Comparison of ENCODE assay signal across 23 cellular contexts in the genomic region with DNA sequence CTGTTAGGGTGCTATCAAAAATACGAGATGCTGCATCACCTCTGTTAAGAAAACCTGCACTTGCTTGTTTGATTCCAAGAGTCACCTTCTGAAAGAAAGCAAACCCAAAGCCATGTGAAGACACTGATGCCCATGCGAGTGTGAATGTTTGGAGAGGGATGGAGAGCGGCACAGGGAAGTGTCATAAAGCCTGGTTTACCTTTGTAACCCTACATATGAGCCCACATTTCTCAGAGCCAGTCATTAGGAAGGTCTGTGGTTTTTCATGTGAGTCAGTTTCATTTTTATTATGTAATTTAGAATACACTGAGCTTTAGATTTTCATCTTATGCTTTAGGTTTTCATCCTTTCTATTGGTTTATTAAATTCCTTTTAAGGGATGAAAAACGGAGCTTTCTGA.
DNase-seq lines count a peak whose midpoint lies in the region; ATAC-seq, FAIRE-seq and TF ChIP-seq lines count a peak whose summit lies in the region.
"Had no signal": no experiment of that assay in that cellular context is flagged by ENCODE, and none has a peak within 500 bp of the region (broad histone marks: within the 10 kb centered on the region; RNA-seq: fewer than 3 reads in every experiment).

No MANE protein-coding gene starts in this region.

- peaks cover 0 to 4% of the 10 kb centered on the region in 2 donors for H3K9me3 Mint-ChIP-seq in stimulated activated naive CD8-positive, alpha-beta T cell treated with anti-CD3 and anti-CD28 coated beads, Interleukin-15, amount 100 ng/mL, for 72 hours
- H3K9me3 Mint-ChIP-seq: neural progenitor cell; stimulated activated memory B cell treated with anti-CD40 and anti-IgM and Interleukin-4, amounts not matched to agents 10 μg/mL and 1 μg/mL and 100 μg/mL, for 72 hours; type B pancreatic cell had no signal

- 9% methylated on average over 4 of the region's 4 CpGs for WGBS in GM12878 (ENCODE audit: insufficient coverage, insufficient replicate concordance, low lambda C conversion rate, missing lambda C conversion rate)

- no peak overlapping the region for H2AFZ ChIP-seq in GM12878 (ENCODE audit: control insufficient read depth, low read depth, low read length)
- H2AFZ ChIP-seq: neural progenitor cell had no signal

- TF ChIP-seq EP300 in GM12878 (IDR thresholded peaks at IDR 0.05; ENCODE audit: borderline replicate concordance in 1 of 2, control insufficient read depth in 1 of 2, low read depth in 2 of 2, low read length in 2 of 2) = no peak

- H3K9me3 ChIP-seq in GM12878 (replicated peaks; ENCODE audit: control insufficient read depth, insufficient read depth, low read length) = no peaks in the 10 kb centered on the region
- H3K9me3 ChIP-seq: breast epithelium, esophagus muscularis mucosa had no signal

- peak; percentile 47 for FAIRE-seq in GM12878 (lab: Jason Lieb, UNC)

- H3K79me2 ChIP-seq in GM12878 (ENCODE audit: control insufficient read depth, insufficient read depth, low read length) = no peaks in the 10 kb centered on the region

- no peaks in the 10 kb centered on the region for H3K36me3 ChIP-seq in GM12878 (ENCODE audit: control insufficient read depth in 2 of 2, insufficient read depth in 2 of 2, low read length in 1 of 2)
- H3K36me3 ChIP-seq: breast epithelium, esophagus muscularis mucosa, neural progenitor cell, WERI-Rb-1 had no signal

- H4K20me1 ChIP-seq in GM12878 (ENCODE audit: control insufficient read depth, insufficient read depth) = no peaks in the 10 kb centered on the region

- no TSS peak for BruUV-seq in GM12878 (replicated peaks; lab: Mats Ljungman, UMichigan)

- H3K27me3 ChIP-seq in GM12878 (replicated peaks in 1 of 2; ENCODE audit: control insufficient read depth in 2 of 2, insufficient read depth in 2 of 2, low read length in 1 of 2) = no peaks in the 10 kb centered on the region
- H3K27me3 ChIP-seq: breast epithelium, esophagus muscularis mucosa, neural progenitor cell had no signal

- no peaks in the 10 kb centered on the region for H3K27me3 Mint-ChIP-seq in stimulated activated naive CD8-positive, alpha-beta T cell treated with anti-CD3 and anti-CD28 coated beads, Interleukin-15, amount 100 ng/mL, for 72 hours
- H3K27me3 Mint-ChIP-seq: activated CD4-positive, alpha-beta memory T cell treated with anti-CD3 and anti-CD28 coated beads, Interleukin-2, amount 10 ng/mL, durations not matched to agents 7 days and 5 days; activated naive CD8-positive, alpha-beta T cell; memory B cell; stimulated activated memory B cell treated with anti-CD40 and anti-IgM and Interleukin-4, amounts not matched to agents 10 μg/mL and 1 μg/mL and 100 μg/mL, for 72 hours had no signal

- H3K9ac ChIP-seq in GM12878 (ENCODE audit: control insufficient read depth, insufficient read depth, low read length) = no peak overlapping the region
- H3K9ac ChIP-seq: neural progenitor cell had no signal

- no peak for TF ChIP-seq CTCF in GM12878 (IDR thresholded peaks at IDR 0.05 in 2 of 3, conservative IDR thresholded peaks at IDR 0.05 in 1 of 3; ENCODE audit: control insufficient read depth in 2 of 3, extremely low read depth in 1 of 3, insufficient read depth in 1 of 3, low read depth in 3 of 3, low read length in 3 of 3)

- DNase-seq in stimulated activated naive CD8-positive, alpha-beta T cell treated with anti-CD3 and anti-CD28 coated beads, Interleukin-15, amount 100 ng/mL, for 72 hours = no peak
- no peak for DNase-seq in stimulated activated naive CD8-positive, alpha-beta T cell treated with anti-CD3 and anti-CD28 coated beads, Interleukin-15, Interleukin-2, amounts not matched to agents 100 U/mL and 50 U/mL, for 24 hours
- DNase-seq in HT1080 (ENCODE audit: low read depth) (peak; percentile 5), GM12878 (ENCODE audit: low read depth, low spot score) (peak; percentile 47), GDM1 (lab: John Stamatoyannopoulos, UW) (no peak), ecto neural progenitor cell (ENCODE audit: low spot score) (no peak), ACHN (no peak)
- DNase-seq: activated CD4-positive, alpha-beta memory T cell treated with anti-CD3 and anti-CD28 coated beads, Interleukin-2, amount 10 ng/mL, durations not matched to agents 7 days and 5 days; activated T-cell treated with anti-CD3 and anti-CD28 coated beads, Interleukin-2, amount 50 U/mL, for 4 hours; DMS153; KG1; NCI-H1105; retina; T-helper 1 cell; WERI-Rb-1 had no signal

- peak; percentile 58 for ATAC-seq in stimulated activated naive CD8-positive, alpha-beta T cell treated with anti-CD3 and anti-CD28 coated beads, Interleukin-15, amount 100 ng/mL, for 72 hours
- ATAC-seq in stimulated activated naive CD8-positive, alpha-beta T cell treated with anti-CD3 and anti-CD28 coated beads, Interleukin-15, Interleukin-2, amounts not matched to agents 100 U/mL and 50 U/mL, for 24 hours = no peak
- ATAC-seq in GM12878 (peak; percentile 85), GM18858 (IDR thresholded peaks at IDR 0.05; ENCODE audit: unreplicated experiment) (no peak)
- ATAC-seq: activated T-cell treated with anti-CD3 and anti-CD28 coated beads, Interleukin-2, amount 50 U/mL, for 4 hours; stimulated activated memory B cell treated with anti-CD40 and anti-IgM and Interleukin-4, amounts not matched to agents 10 μg/mL and 1 μg/mL and 100 μg/mL, for 72 hours had no signal

- no peak overlapping the region for H3K4me3 Mint-ChIP-seq in stimulated activated naive CD8-positive, alpha-beta T cell treated with anti-CD3 and anti-CD28 coated beads, Interleukin-15, amount 100 ng/mL, for 72 hours
- H3K4me3 Mint-ChIP-seq: activated CD4-positive, alpha-beta memory T cell treated with anti-CD3 and anti-CD28 coated beads, Interleukin-2, amount 10 ng/mL, durations not matched to agents 7 days and 5 days; activated naive CD8-positive, alpha-beta T cell; activated T-cell treated with anti-CD3 and anti-CD28 coated beads, Interleukin-2, amount 50 U/mL, for 4 hours; memory B cell; neural progenitor cell; stimulated activated memory B cell treated with anti-CD40 and anti-IgM and Interleukin-4, amounts not matched to agents 10 μg/mL and 1 μg/mL and 100 μg/mL, for 72 hours; type B pancreatic cell had no signal

- no peak overlapping the region for H3K4me2 ChIP-seq in GM12878 (ENCODE audit: control insufficient read depth, insufficient read depth)

- H3K4me1 ChIP-seq in GM12878 (ENCODE audit: control insufficient read depth, insufficient read depth, low read length) = no peaks in the 10 kb centered on the region
- H3K4me1 ChIP-seq: breast epithelium had no signal

- no peak overlapping the region for H3K27ac Mint-ChIP-seq in stimulated activated naive CD8-positive, alpha-beta T cell treated with anti-CD3 and anti-CD28 coated beads, Interleukin-15, amount 100 ng/mL, for 72 hours
- H3K27ac Mint-ChIP-seq: activated CD4-positive, alpha-beta memory T cell treated with anti-CD3 and anti-CD28 coated beads, Interleukin-2, amount 10 ng/mL, durations not matched to agents 7 days and 5 days; activated naive CD8-positive, alpha-beta T cell; memory B cell; neural progenitor cell; stimulated activated memory B cell treated with anti-CD40 and anti-IgM and Interleukin-4, amounts not matched to agents 10 μg/mL and 1 μg/mL and 100 μg/mL, for 72 hours; type B pancreatic cell had no signal

- SMC1A ChIA-PET in GM12878 (lab: Charles Lee; ENCODE audit: uncharacterized antibody, unreplicated experiment) = interaction anchor here (0.6 to 4.8 kb wide), 29 partner anchors 9 to 153 kb away, joined by 3 to 33 read pairs (median 6); no protein-coding TSS in a partner anchor

- no peak for TF ChIP-seq RAD21 in GM12878 (IDR thresholded peaks at IDR 0.05; ENCODE audit: insufficient read depth, low read depth, low read length)

- intact Hi-C loops in GM12878 (cut with micrococcal nuclease; ENCODE audit: unreplicated experiment) = loop anchor here (5.0 kb wide), 3 partner anchors 106 to 209 kb away; no protein-coding TSS in a partner anchor

- no peak overlapping the region for H3K27ac ChIP-seq in GM12878 (ENCODE audit: control insufficient read depth, insufficient read depth)
- H3K27ac ChIP-seq: breast epithelium, esophagus muscularis mucosa, WERI-Rb-1 had no signal

- peaks cover 5% of the 10 kb centered on the region for H3K4me1 Mint-ChIP-seq in stimulated activated naive CD8-positive, alpha-beta T cell treated with anti-CD3 and anti-CD28 coated beads, Interleukin-15, amount 100 ng/mL, for 72 hours
- H3K4me1 Mint-ChIP-seq: activated CD4-positive, alpha-beta memory T cell treated with anti-CD3 and anti-CD28 coated beads, Interleukin-2, amount 10 ng/mL, durations not matched to agents 7 days and 5 days; memory B cell; stimulated activated memory B cell treated with anti-CD40 and anti-IgM and Interleukin-4, amounts not matched to agents 10 μg/mL and 1 μg/mL and 100 μg/mL, for 72 hours had no signal

- no peak overlapping the region for H3K4me3 ChIP-seq in GM12878
- H3K4me3 ChIP-seq: breast epithelium, esophagus muscularis mucosa, neural progenitor cell had no signal

- CTCF ChIA-PET in GM12878 (lab: Yijun Ruan, JAX) = interaction anchor here (0.7 to 2.5 kb wide), 7 partner anchors 7 to 107 kb away, joined by 3 to 9 read pairs (median 6); no protein-coding TSS in a partner anchor

- no peak for TF ChIP-seq POLR2A in GM12878 (IDR thresholded peaks at IDR 0.05; ENCODE audit: low read depth, low read length)

- POLR2A ChIA-PET in GM12878 (lab: Charles Lee) = interaction anchor here (1.0 to 1.3 kb wide), 3 partner anchors 16 to 33 kb away, joined by 3 to 6 read pairs (median 4); no protein-coding TSS in a partner anchor

- in situ Hi-C loops in GM12878 (cut with MboI) = no loop called here
- in situ Hi-C loops in ACHN (cut with HindIII; ENCODE audit: low pct_ligation_motif_present, low pct_unique_long_range_greater_than_20kb, low sequenced_read_pairs) = no loop called here

- RAD21 ChIA-PET in GM12878 (lab: Charles Lee; ENCODE audit: unreplicated experiment) = interaction anchor here (0.6 to 3.4 kb wide), 26 partner anchors 9 to 208 kb away, joined by 3 to 31 read pairs (median 4); no protein-coding TSS in a partner anchor

TF ChIP-seq in GM12878, 131 proteins besides CTCF, POLR2A, EP300 and RAD21 (continues in another document):
- TF ChIP-seq IRF4 (IDR thresholded peaks at IDR 0.05; ENCODE audit: low read depth, low read length) (no peak), HDGF (IDR thresholded peaks at IDR 0.05) (no peak), MYC (IDR thresholded peaks at IDR 0.05; ENCODE audit: insufficient read depth, insufficient read length, insufficient replicate concordance, low read length, severe bottlenecking) (no peak), ETV6 (conservative IDR thresholded peaks at IDR 0.05 in 1 of 2, IDR thresholded peaks at IDR 0.05 in 1 of 2; ENCODE audit: borderline replicate concordance in 1 of 2, low read depth in 1 of 2) (no peak)

Comparison
In these comparisons a context has a peak if more than half of its experiments do, and no peak if none do; other contexts are left out.
1. ATAC-seq: peak in stimulated activated naive CD8-positive, alpha-beta T cell treated with anti-CD3 and anti-CD28 coated beads, Interleukin-15, amount 100 ng/mL, for 72 hours (single experiment) and GM12878 (single experiment); none in stimulated activated naive CD8-positive, alpha-beta T cell treated with anti-CD3 and anti-CD28 coated beads, Interleukin-15, Interleukin-2, amounts not matched to agents 100 U/mL and 50 U/mL, for 24 hours (single experiment) and GM18858 (single experiment).
2. DNase-seq: peak in HT1080 (single experiment) and GM12878 (single experiment); none in stimulated activated naive CD8-positive, alpha-beta T cell treated with anti-CD3 and anti-CD28 coated beads, Interleukin-15, amount 100 ng/mL, for 72 hours (0 of 2), stimulated activated naive CD8-positive, alpha-beta T cell treated with anti-CD3 and anti-CD28 coated beads, Interleukin-15, Interleukin-2, amounts not matched to agents 100 U/mL and 50 U/mL, for 24 hours (single experiment), GDM1 (single experiment), ecto neural progenitor cell (single experiment) and ACHN (single experiment).